ENCODE assay signal across 8 cellular contexts in genomic region chr5:98905857-98906688, GRCh38. TPM values are rescaled to one million over a fixed set of nuclear protein-coding genes. Genes with fewer than 3 reads are reported as not detected.
DNase-seq lines count a peak whose midpoint lies in the region; ATAC-seq and TF ChIP-seq lines count a peak whose summit lies in the region.

No MANE protein-coding gene starts in this region.

- H3K4me3 ChIP-seq in AG04450 (ENCODE audit: low read depth, low read length) (no peak overlapping the region), GM12864 (ENCODE audit: low read depth, low read length) (no peak overlapping the region), prostate gland (no peak overlapping the region)

- in situ Hi-C loops in SK-MEL-5 (cut with HindIII; ENCODE audit: low pct_unique_long_range_greater_than_20kb, low sequenced_read_pairs), result no loop called here

- POLR2A ChIA-PET in AG04450 (lab: Yijun Ruan, JAX), result no interaction called here

- 61% methylated on average over 3 of the region's 3 CpGs for WGBS in prostate gland

- peak; percentile 74 for TF ChIP-seq CTCF in AG04450 (IDR thresholded peaks at IDR 0.05; ENCODE audit: low read depth, low read length)
- TF ChIP-seq CTCF in GM12864 (IDR thresholded peaks at IDR 0.05; ENCODE audit: low read depth, low read length, missing control alignments), result peak; percentile 38
- peak; percentile 50 to 88 (median 78) for TF ChIP-seq CTCF in prostate gland (IDR thresholded peaks at IDR 0.05)

- no peaks in the 10 kb centered on the region for H3K4me1 ChIP-seq in prostate gland (replicated peaks)

- ATAC-seq in HG03432 (IDR thresholded peaks at IDR 0.05; ENCODE audit: unreplicated experiment), result peak; percentile 57

- TF ChIP-seq POLR2A in prostate gland (IDR thresholded peaks at IDR 0.05), result no peak

- H3K27me3 ChIP-seq in AG04450 (ENCODE audit: control insufficient read depth, insufficient read depth, low read length) (no peaks in the 10 kb centered on the region), prostate gland (replicated peaks; ENCODE audit: insufficient read depth) (no peaks in the 10 kb centered on the region)

- CTCF ChIA-PET in AG04450 (lab: Charles Lee), result interaction anchor here (1.0 to 3.1 kb wide), 3 partner anchors 12 to 155 kb away, joined by 6 to 64 read pairs (median 42); no protein-coding TSS in a partner anchor

- no peak overlapping the region for H3K27ac ChIP-seq in AG04450 (ENCODE audit: low read depth, low read length)
- no peak overlapping the region for H3K27ac ChIP-seq in prostate gland

- intact Hi-C loops in prostate gland (cut with DNase I), result loop anchor here (2.0 kb wide), 1 partner anchor 127 kb away; no protein-coding TSS in a partner anchor

- DNase-seq in AG04450 (ENCODE audit: low read depth, low spot score), result no peak
- DNase-seq in GM12864 (ENCODE audit: low read depth), result no peak
- DNase-seq in SK-MEL-5 (ENCODE audit: low read depth, low spot score), result peak; percentile 71
- DNase-seq in fibroblast of gingiva (ENCODE audit: low read depth), result peak; percentile 31
- no peak for DNase-seq in prostate gland (ENCODE audit: low spot score)
- DNase-seq in activated naive CD4-positive, alpha-beta T cell treated with anti-CD3 and anti-CD28 coated beads, Interleukin-2, amount 50 U/mL, for 16 hours, result no peak
- no peak for DNase-seq in stimulated activated CD4-positive, alpha-beta T cell treated with anti-CD3 and anti-CD28 coated beads, Interleukin-4, amount 100 ng/mL, for 24 hours

- H3K9me3 ChIP-seq in AG04450 (ENCODE audit: control insufficient read depth, insufficient read depth, low read length), result no peaks in the 10 kb centered on the region
- H3K9me3 ChIP-seq in prostate gland, result no peaks in the 10 kb centered on the region

- no peaks in the 10 kb centered on the region for H3K36me3 ChIP-seq in prostate gland

RNA-seq across cellular contexts. Expression of gene CHD1, which starts 22.7 kb away (rescaled TPM):
- 19.4 and 26.4 TPM in 2 replicates for polyA plus RNA-seq in AG04450 (2011; rRNA removed)
- polyA minus RNA-seq in AG04450 (2011; rRNA and poly(A)+ RNA removed), result 16.4 and 38.8 TPM in 2 replicates
- 107 and 111 TPM in 2 replicates for total RNA-seq in SK-MEL-5 (2014; rRNA removed; shearing (Covaris generic))
- 37.3 and 49.6 TPM in 2 replicates for polyA plus RNA-seq in SK-MEL-5 (2015; cell fraction: cytosol; rRNA removed)
- 223 and 239 TPM in 2 replicates for polyA plus RNA-seq in SK-MEL-5 (2015; cell fraction: nucleus; rRNA removed)
- total RNA-seq in prostate gland, result 10 to 100 TPM; 38.5 to 52.9 TPM

Comparison
In these comparisons a context has a peak if more than half of its experiments do, and no peak if none do; other contexts are left out.
1. DNase-seq: peak in SK-MEL-5 (single experiment) and fibroblast of gingiva (single experiment); none in AG04450 (single experiment), GM12864 (single experiment), prostate gland (single experiment), activated naive CD4-positive, alpha-beta T cell treated with anti-CD3 and anti-CD28 coated beads, Interleukin-2, amount 50 U/mL, for 16 hours (single experiment) and stimulated activated CD4-positive, alpha-beta T cell treated with anti-CD3 and anti-CD28 coated beads, Interleukin-4, amount 100 ng/mL, for 24 hours (single experiment).
2. Peak in every context shown above with its lines, with median percentiles within 50 percentile points of each other: CTCF ChIP-seq.